ENCODE assay signal across 8 cellular contexts in the genomic region with DNA sequence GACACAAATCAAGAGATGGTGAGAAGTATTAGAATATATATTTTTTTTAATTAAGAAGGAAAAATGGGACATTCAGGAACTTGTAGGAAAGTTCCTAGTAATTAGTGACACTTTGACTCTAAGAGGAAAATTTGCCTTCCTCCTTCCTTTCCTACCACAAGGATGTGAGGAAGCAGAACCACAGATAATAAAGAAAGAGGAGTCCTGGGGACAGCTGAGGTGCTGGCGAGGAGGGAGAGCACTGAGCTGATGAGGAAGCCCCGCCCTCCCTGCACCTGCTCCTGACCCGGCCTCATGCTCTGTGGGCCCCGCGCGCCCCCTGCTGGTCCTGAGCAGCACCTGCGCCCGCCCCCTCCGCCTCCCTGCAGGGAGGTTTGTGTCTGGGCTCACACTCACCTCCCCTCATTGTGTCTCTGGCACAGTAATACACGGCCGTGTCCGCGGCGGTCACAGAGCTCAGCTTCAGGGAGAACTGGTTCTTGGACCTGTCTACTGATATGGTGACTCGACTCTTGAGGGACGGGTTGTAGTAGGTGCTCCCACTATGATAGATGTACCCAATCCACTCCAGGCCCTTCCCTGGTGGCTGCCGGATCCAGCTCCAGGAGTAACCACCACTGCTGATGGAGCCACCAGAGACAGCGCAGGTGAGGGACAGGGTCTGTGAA.
DNase-seq lines count a peak whose midpoint lies in the region; ATAC-seq, FAIRE-seq and TF ChIP-seq lines count a peak whose summit lies in the region.
"Not testable (repeated sequence)": the region's sequence is repeated elsewhere in the genome, so short reads cannot be mapped to it uniquely, and the experiment has no call there.

No MANE protein-coding gene starts in this region.

- BruUV-seq in PC-9 (replicated peaks; lab: Mats Ljungman, UMichigan), result not testable (repeated sequence)

- H4K20me1 ChIP-seq in PC-9 (ENCODE audit: insufficient read depth); osteoblast (ENCODE audit: insufficient read depth, low read length): not testable (repeated sequence)

- TF ChIP-seq CTCF in A549 (IDR thresholded peaks at IDR 0.05) (peak; percentile 53), GM13976 (IDR thresholded peaks at IDR 0.05; ENCODE audit: borderline replicate concordance, control extremely low read depth, extremely low read depth, insufficient read depth, missing control alignments) (peak; percentile 78), PC-9 (conservative IDR thresholded peaks at IDR 0.05) (peak; percentile 57)
- TF ChIP-seq CTCF in osteoblast (IDR thresholded peaks at IDR 0.05; ENCODE audit: extremely low read depth, low read depth, low read length), result not testable (repeated sequence)

- H3K79me2 ChIP-seq in PC-9 (ENCODE audit: low read depth); osteoblast (ENCODE audit: insufficient read depth, low read length): not testable (repeated sequence)

- TF ChIP-seq EP300 in A549 (IDR thresholded peaks at IDR 0.05), result not testable (repeated sequence)

- not testable (repeated sequence) for H3K9me3 ChIP-seq in A549; PC-9 (ENCODE audit: insufficient read depth, low read depth); osteoblast (ENCODE audit: low read depth, low read length)

- not testable (repeated sequence) for FAIRE-seq in A549 (lab: Jason Lieb, UNC)

- H3K27me3 ChIP-seq in PC-9 (ENCODE audit: insufficient read depth, low read depth); osteoblast (ENCODE audit: insufficient read depth, low read length): not testable (repeated sequence)

- CTCF ChIA-PET in A549 (lab: Yijun Ruan, JAX), result interaction anchor here (0.7 to 1.2 kb wide), 2 partner anchors 16 to 26 kb away, joined by 3 read pairs; no protein-coding TSS in a partner anchor
- CTCF ChIA-PET in PC-9 (lab: Charles Lee), result not testable (repeated sequence)

- H2AFZ ChIP-seq in PC-9; osteoblast (ENCODE audit: low read length): not testable (repeated sequence)

- not testable (repeated sequence) for H3K27ac ChIP-seq in A549; PC-9; osteoblast (ENCODE audit: low read depth, low read length)

- not testable (repeated sequence) for H3K36me3 ChIP-seq in PC-9 (ENCODE audit: low read depth); osteoblast (ENCODE audit: insufficient read depth, low read length)

- POLR2A ChIA-PET in A549 (lab: Yijun Ruan, JAX); PC-9 (lab: Charles Lee; ENCODE audit: unreplicated experiment): not testable (repeated sequence)

- in situ Hi-C loops in GM13976 (cut with MboI; ENCODE audit: low sequenced_read_pairs, unreplicated experiment), result not testable (repeated sequence)

- peak; percentile 38 to 43; a peak in 4 of 5 replicates for TF ChIP-seq RAD21 in A549 (conservative IDR thresholded peaks at IDR 0.05 in 1 of 2, IDR thresholded peaks at IDR 0.05 in 1 of 2)

- not testable (repeated sequence) for H3K9me2 ChIP-seq in PC-9 (ENCODE audit: insufficient read depth)

- H3K4me2 ChIP-seq in A549; PC-9; osteoblast (ENCODE audit: insufficient read depth, low read length): not testable (repeated sequence)

- peak in 1 of 2 experiments; percentile 64; a peak in 3 of 6 replicates for ATAC-seq in A549
- ATAC-seq in Right ventricle myocardium superior (ENCODE audit: poor library complexity), result not testable (repeated sequence)

- not testable (repeated sequence) for H3K4me1 ChIP-seq in A549; PC-9 (replicated peaks; ENCODE audit: insufficient read depth); osteoblast (ENCODE audit: insufficient read depth, low read length)

- DNase-seq in A549 (ENCODE audit: low read depth in 1 of 2, low spot score in 1 of 2), result peak in 1 of 2 experiments; percentile 53
- peak; percentile 50 for DNase-seq in GM13976 (ENCODE audit: low spot score)
- DNase-seq in PC-9, result peak in 1 of 2 experiments; percentile 32
- DNase-seq in activated CD4-positive, alpha-beta T cell treated with anti-CD3 and anti-CD28 coated beads, Interleukin-2, amount 50 U/mL, for 1 hour, result peak; percentile 55
- peak; percentile 48 for DNase-seq in activated effector memory CD4-positive, alpha-beta T cell treated with Interleukin-2 at 50 U/mL for 16 hours
- peak; percentile 49 for DNase-seq in Right ventricle myocardium superior
- DNase-seq in osteoblast (ENCODE audit: insufficient read length, low spot score, missing footprints), result peak; percentile 6
- peak; percentile 26 for DNase-seq in stimulated activated CD8-positive, alpha-beta memory T cell treated with anti-CD3 and anti-CD28 coated beads, Interleukin-15, amount 100 ng/mL, for 24 hours (ENCODE audit: low read depth)

- not testable (repeated sequence) for TF ChIP-seq POLR2A in A549 (IDR thresholded peaks at IDR 0.05; ENCODE audit: low read length)

- 12% methylated on average over 18 of the region's 18 CpGs for WGBS in A549 (ENCODE audit: missing lambda C conversion rate)

- not testable (repeated sequence) for H3F3A ChIP-seq in PC-9 (ENCODE audit: insufficient read depth, low read depth)

- H3K4me3 ChIP-seq in A549; PC-9; osteoblast (ENCODE audit: insufficient read depth, low read length): not testable (repeated sequence)

- intact Hi-C loops in PC-9 (cut with micrococcal nuclease; ENCODE audit: unreplicated experiment); Right ventricle myocardium superior (cut with DNase I): not testable (repeated sequence)
